13 cellular contexts compared by ENCODE assay signal in the genomic region with DNA sequence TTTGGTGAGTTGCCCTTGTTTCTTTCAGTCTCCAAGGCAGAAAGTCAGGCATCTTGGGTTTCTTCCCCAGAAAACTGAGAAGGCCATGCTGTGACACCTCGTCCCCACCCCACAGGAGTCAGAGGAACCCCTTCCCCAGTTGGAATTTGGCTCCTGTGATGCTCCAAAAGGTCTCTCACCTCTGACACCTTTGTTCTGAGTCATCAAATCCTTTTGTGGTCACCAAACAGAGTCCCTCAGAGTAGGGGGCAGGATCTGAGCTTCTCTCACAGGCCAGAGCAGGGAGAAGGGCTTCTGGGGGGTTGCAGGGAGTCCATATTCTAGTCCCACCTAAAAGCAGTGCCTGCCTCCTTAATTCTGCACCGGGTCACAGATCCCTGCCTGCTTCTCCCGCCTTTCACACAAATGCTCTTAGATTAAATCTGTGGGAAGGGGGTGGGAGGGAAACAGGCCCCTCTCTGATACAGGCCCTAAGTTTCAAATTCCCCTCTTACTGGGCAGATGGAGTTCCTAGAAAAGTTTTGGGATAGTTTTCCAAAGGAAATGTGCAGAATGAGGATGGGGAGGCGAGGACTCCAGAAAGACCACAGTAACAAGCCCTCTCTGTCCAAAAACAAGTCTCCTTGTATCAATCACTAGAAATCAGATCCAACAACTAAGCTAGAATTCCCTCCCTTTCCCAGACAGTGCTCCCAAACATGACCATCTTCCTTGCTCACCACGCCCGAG. TPM values are rescaled to one million over a fixed set of nuclear protein-coding genes. Genes with fewer than 3 reads are reported as not detected.
A peak's percentile ranks its signal among the peaks of the same experiment; 100 is the strongest.
DNase-seq lines count a peak whose midpoint lies in the region; ATAC-seq and TF ChIP-seq lines count a peak whose summit lies in the region.
"Had no signal": no experiment of that assay in that cellular context is flagged by ENCODE, and none has a peak within 500 bp of the region (broad histone marks: within the 10 kb centered on the region; RNA-seq: fewer than 3 reads in every experiment).

No MANE protein-coding gene starts in this region.

- CTCF ChIA-PET in WTC11 (lab: Charles Lee), result interaction anchor here (0.6 to 5.1 kb wide), 9 partner anchors 17 to 558 kb away, joined by 3 to 30 read pairs (median 3); no protein-coding TSS in a partner anchor

- TF ChIP-seq CTCF in heart left ventricle (IDR thresholded peaks at IDR 0.05) (no peak), WTC11 (IDR thresholded peaks at IDR 0.05) (no peak), colonic mucosa (IDR thresholded peaks at IDR 0.05) (no peak)

- H2BK5ac ChIP-seq in mesendoderm (ENCODE audit: low read length), result no peak overlapping the region

- 64 to 69% (median 66%) methylated on average over 6 of the region's 6 CpGs for WGBS in heart left ventricle, 4 donors
- WGBS in mesendoderm (ENCODE audit: extremely low coverage, insufficient coverage, low lambda C conversion rate), result no CpG with 5 or more reads among the region's 6 CpGs

- H3K9ac ChIP-seq in mesendoderm (ENCODE audit: low read length) (peak overlapping the region; percentile 35), colonic mucosa (ENCODE audit: low read depth in 2 of 2, low read length in 2 of 2) (no peak overlapping the region)

- H2AK5ac ChIP-seq in mesendoderm (ENCODE audit: low read length), result no peak overlapping the region

- peaks cover 6 to 21% (median 13%) of the 10 kb centered on the region in 9 donors for H3K27me3 ChIP-seq in heart left ventricle
- H3K27me3 ChIP-seq in mesendoderm (ENCODE audit: insufficient read depth, low read length, poor library complexity), result peaks cover 9% of the 10 kb centered on the region
- peaks cover 21% of the 10 kb centered on the region for H3K27me3 ChIP-seq in colonic mucosa

- H2BK120ac ChIP-seq in mesendoderm (ENCODE audit: low read depth, low read length), result no peak overlapping the region

- no peak overlapping the region for H4K8ac ChIP-seq in mesendoderm (ENCODE audit: low read depth, low read length)

- H4K5ac ChIP-seq in mesendoderm (ENCODE audit: low read length), result no peak overlapping the region

- no peaks in the 10 kb centered on the region for H3K36me3 Mint-ChIP-seq in WTC11

- intact Hi-C loops in heart left ventricle (cut with DNase I) (loop anchor here in 9 of 10 donors (5.0 to 10.0 kb wide), 9 partner anchors 37 to 166 kb away; no protein-coding TSS in a partner anchor), left ventricle myocardium superior (cut with micrococcal nuclease) (loop anchor here (5.0 kb wide), 1 partner anchor 37 kb away; no protein-coding TSS in a partner anchor), colonic mucosa (cut with DNase I) (loop anchor here (5.0 kb wide), 1 partner anchor 47 kb away; no protein-coding TSS in a partner anchor)

- H3K36me3 ChIP-seq in heart left ventricle, result no peaks in the 10 kb centered on the region
- no peaks in the 10 kb centered on the region for H3K36me3 ChIP-seq in mesendoderm (ENCODE audit: control insufficient read depth, insufficient read depth, low read length)
- H3K36me3 ChIP-seq in colonic mucosa, result no peaks in the 10 kb centered on the region
- H3K36me3 ChIP-seq: pancreas had no signal

- DNase-seq in heart left ventricle (no peak), left ventricle myocardium superior (no peak), WTC11 (ENCODE audit: low spot score) (no peak), mesendoderm (peak; percentile 88), NCI-H2227 treated with DMSO at 0.1 percent for 48 hours (lab: John Stamatoyannopoulos, UW) (no peak), colonic mucosa (no peak), 8988T (no peak)
- DNase-seq in stimulated activated naive CD8-positive, alpha-beta T cell treated with anti-CD3 and anti-CD28 coated beads, Interleukin-15, amount 100 ng/mL, for 72 hours, result no peak
- DNase-seq: activated gamma-delta T cell treated with Interleukin-2 at 50 U/mL for 16 hours; NCI-H510A treated with DMSO at 0.1 percent for 48 hours; stimulated activated CD4-positive, alpha-beta T cell treated with anti-CD3 and anti-CD28 coated beads, Interleukin-1b, Interleukin-23, amount 100 ng/mL, for 48 hours had no signal

- H3K27ac ChIP-seq in heart left ventricle (no peak overlapping the region), mesendoderm (ENCODE audit: low read depth, low read length) (peak overlapping the region; percentile 17), colonic mucosa (no peak overlapping the region)
- H3K27ac ChIP-seq: pancreas had no signal

- no peak for ATAC-seq in heart left ventricle
- no peak for ATAC-seq in left ventricle myocardium superior
- ATAC-seq in WTC11, result no peak
- no peak for ATAC-seq in stimulated activated naive CD8-positive, alpha-beta T cell treated with anti-CD3 and anti-CD28 coated beads, Interleukin-15, amount 100 ng/mL, for 72 hours

- H3K27ac Mint-ChIP-seq in WTC11, result no peak overlapping the region
- H3K27ac Mint-ChIP-seq in stimulated activated naive CD8-positive, alpha-beta T cell treated with anti-CD3 and anti-CD28 coated beads, Interleukin-15, amount 100 ng/mL, for 72 hours, result no peak overlapping the region

- H3K79me2 ChIP-seq in mesendoderm (ENCODE audit: control insufficient read depth, insufficient read depth, low read length), result no peaks in the 10 kb centered on the region

- H3K4ac ChIP-seq in mesendoderm (ENCODE audit: low read depth, low read length), result no peak overlapping the region

- peak overlapping the region; percentile 18 for H3K56ac ChIP-seq in mesendoderm (ENCODE audit: low read length)

- POLR2A ChIA-PET in WTC11 (lab: Charles Lee), result interaction anchor here (0.6 kb wide), 1 partner anchor 155 kb away, joined by 3 read pairs; no protein-coding TSS in a partner anchor

- H3K4me1 Mint-ChIP-seq in WTC11, result peaks cover 27% of the 10 kb centered on the region
- H3K4me1 Mint-ChIP-seq in stimulated activated naive CD8-positive, alpha-beta T cell treated with anti-CD3 and anti-CD28 coated beads, Interleukin-15, amount 100 ng/mL, for 72 hours, result peaks cover 56% of the 10 kb centered on the region

- H3K27me3 Mint-ChIP-seq in WTC11 (ENCODE audit: low read depth), result peaks cover 87% of the 10 kb centered on the region
- H3K27me3 Mint-ChIP-seq in stimulated activated naive CD8-positive, alpha-beta T cell treated with anti-CD3 and anti-CD28 coated beads, Interleukin-15, amount 100 ng/mL, for 72 hours, result peaks cover 65% of the 10 kb centered on the region

- H3K4me2 ChIP-seq in mesendoderm (ENCODE audit: low read length), result peak overlapping the region; percentile 84

- no peak overlapping the region for H3K23ac ChIP-seq in mesendoderm (ENCODE audit: low read length)

- no peak overlapping the region for H2BK15ac ChIP-seq in mesendoderm (replicated peaks; ENCODE audit: low read depth)

- H3K9me3 ChIP-seq in heart left ventricle, result no peaks in the 10 kb centered on the region
- H3K9me3 ChIP-seq in colonic mucosa, result no peaks in the 10 kb centered on the region
- H3K9me3 ChIP-seq: pancreas had no signal

- H3K4me3 ChIP-seq in heart left ventricle (peak overlapping the region in 9 of 12 donors; percentile 39 to 75 (median 69)), mesendoderm (ENCODE audit: low read length) (no peak overlapping the region), colonic mucosa (no peak overlapping the region)

- no peak overlapping the region for H3K18ac ChIP-seq in mesendoderm (ENCODE audit: low read length)

- no peak for TF ChIP-seq POLR2A in heart left ventricle (IDR thresholded peaks at IDR 0.05)

- H3K79me1 ChIP-seq in mesendoderm (ENCODE audit: low read length), result no peaks in the 10 kb centered on the region

- H3K4me3 Mint-ChIP-seq in WTC11, result peak overlapping the region; percentile 85
- peak overlapping the region; percentile 9 to 88 for H3K4me3 Mint-ChIP-seq in stimulated activated naive CD8-positive, alpha-beta T cell treated with anti-CD3 and anti-CD28 coated beads, Interleukin-15, amount 100 ng/mL, for 72 hours

- no peaks in the 10 kb centered on the region for H3K9me3 Mint-ChIP-seq in WTC11
- no peaks in the 10 kb centered on the region for H3K9me3 Mint-ChIP-seq in stimulated activated naive CD8-positive, alpha-beta T cell treated with anti-CD3 and anti-CD28 coated beads, Interleukin-15, amount 100 ng/mL, for 72 hours

- peaks cover 0 to 37% (median 19%) of the 10 kb centered on the region in 12 donors for H3K4me1 ChIP-seq in heart left ventricle
- peaks cover 1% of the 10 kb centered on the region for H3K4me1 ChIP-seq in mesendoderm (ENCODE audit: control insufficient read depth, low read depth, low read length)
- peaks cover 5% of the 10 kb centered on the region for H3K4me1 ChIP-seq in colonic mucosa

RNA-seq across cellular contexts. Expression of gene PHOSPHO1, which starts 1.3 kb away (rescaled TPM):
- 1 to 10 TPM in 2 of 9 donors, under 1 TPM in 7; 0.35 to 1.0 (median 0.66) TPM for total RNA-seq in heart left ventricle
- 1 to 10 TPM in 1 of 2 donors, under 1 TPM in 1; 0.47 to 1.3 TPM for polyA plus RNA-seq in heart left ventricle
- total RNA-seq in left ventricle myocardium superior, result 0.64 TPM
- total RNA-seq in WTC11 (2021), result 0.81 to 1.1 TPM (median 0.85 TPM) in 3 replicates
- 5.7 TPM for polyA plus RNA-seq in mesendoderm (2013, experiment 1 of 2)
- polyA plus RNA-seq in mesendoderm (2013, experiment 2 of 2), result 5.0 TPM
- not detected for total RNA-seq in colonic mucosa

RNA-seq across cellular contexts. Expression of gene ABI3, which starts 18.7 kb away (rescaled TPM):
- total RNA-seq in heart left ventricle (10 to 100 TPM in 4 of 9 donors, 1 to 10 TPM in 5; 3.3 to 16.1 (median 6.4) TPM), left ventricle myocardium superior (5.6 TPM), WTC11 (2021) (1.2 to 1.6 TPM (median 1.5 TPM) in 3 replicates), colonic mucosa (1 to 10 TPM; 2.5 to 3.3 TPM)
- polyA plus RNA-seq in heart left ventricle, result 1 to 10 TPM; 3.5 to 7.7 TPM
- polyA plus RNA-seq in mesendoderm (2013, experiment 1 of 2), result 2.9 TPM
- polyA plus RNA-seq in mesendoderm (2013, experiment 2 of 2), result 2.8 TPM

RNA-seq across cellular contexts. Expression of gene GNGT2, which starts 18.9 kb away (rescaled TPM):
- total RNA-seq in heart left ventricle (1 to 10 TPM in 8 of 9 donors, under 1 TPM in 1; 0.76 to 4.9 (median 1.2) TPM), left ventricle myocardium superior (1.2 TPM), WTC11 (2021) (0.34 to 0.70 TPM (median 0.50 TPM) in 3 replicates), colonic mucosa (under 1 TPM; 0.56 to 0.94 TPM)
- 1 to 10 TPM; 1.8 to 2.6 TPM for polyA plus RNA-seq in heart left ventricle
- 1.0 TPM for polyA plus RNA-seq in mesendoderm (2013, experiment 1 of 2)
- polyA plus RNA-seq in mesendoderm (2013, experiment 2 of 2), result 1.1 TPM
- total RNA-seq: fibroblast of villous mesenchyme had no signal

Comparison
In these comparisons a context has a peak if more than half of its experiments do, and no peak if none do; other contexts are left out.
1. H3K4me3 ChIP-seq: peak in heart left ventricle (9 of 12); none in mesendoderm (single experiment) and colonic mucosa (single experiment).